Comparison of ENCODE assay signal across 3 cellular contexts in genomic region chrX:153120230-153120629, GRCh38. TPM values are rescaled to one million over a fixed set of nuclear protein-coding genes. Genes with fewer than 3 reads are reported as not detected.
"Had no signal": no experiment of that assay in that cellular context is flagged by ENCODE, and none has a peak within 500 bp of the region (broad histone marks: within the 10 kb centered on the region; RNA-seq: fewer than 3 reads in every experiment).

No MANE protein-coding gene starts in this region.

RNA-seq across cellular contexts. Expression of gene PNMA6A, which starts 48.0 kb away (rescaled TPM):
- total RNA-seq: LHCN-M2, M059J, MCF 10A had no signal

RNA-seq across cellular contexts. Expression of gene MAGEA1, which starts 58.9 kb away (rescaled TPM):
- total RNA-seq: LHCN-M2, MCF 10A had no signal
